15 cellular contexts compared by ENCODE assay signal in genomic region chr15:63999177-63999576, GRCh38. TPM values are rescaled to one million over a fixed set of nuclear protein-coding genes. Genes with fewer than 3 reads are reported as not detected.
DNase-seq lines count a peak whose midpoint lies in the region; ATAC-seq, FAIRE-seq and TF ChIP-seq lines count a peak whose summit lies in the region.
"Had no signal": no experiment of that assay in that cellular context is flagged by ENCODE, and none has a peak within 500 bp of the region (broad histone marks: within the 10 kb centered on the region; RNA-seq: fewer than 3 reads in every experiment).

No MANE protein-coding gene starts in this region.

- no peak for FAIRE-seq in pancreas (lab: Jason Lieb, UNC)
- FAIRE-seq: G401.6, TTC549 had no signal

- WGBS in pancreas, 2 donors: 23 to 65% methylated on average over 3 of the region's 3 CpGs

- peak overlapping the region; percentile 39 for H3K9ac ChIP-seq in NT2/D1 (ENCODE audit: insufficient read length, low read depth)

- H3K4me1 ChIP-seq in NT2/D1 (ENCODE audit: insufficient read depth, insufficient read length) (peaks cover 2% of the 10 kb centered on the region), pancreas (peaks cover 0 to 18% (median 0%) of the 10 kb centered on the region in 3 donors)

- intact Hi-C loops in Right ventricle myocardium superior (cut with DNase I): no loop called here
- intact Hi-C loops in pancreas (cut with DNase I): no loop called here
- intact Hi-C loops in posterior cingulate gyrus (cut with DNase I): no loop called here

- no peaks in the 10 kb centered on the region for H3K9me3 ChIP-seq in NT2/D1 (ENCODE audit: insufficient read depth, low read length)
- no peaks in the 10 kb centered on the region for H3K9me3 ChIP-seq in pancreas

- ATAC-seq in Right ventricle myocardium superior (ENCODE audit: poor library complexity): peak; percentile 21
- ATAC-seq in pancreas: peak in 3 of 4 donors; percentile 25 to 42 (median 33)

- no peak for TF ChIP-seq CTCF in pancreas (IDR thresholded peaks at IDR 0.05)

- H3K36me3 ChIP-seq in NT2/D1 (ENCODE audit: insufficient read depth, insufficient read length, low read length) (no peaks in the 10 kb centered on the region), pancreas (no peaks in the 10 kb centered on the region)

- no peak for TF ChIP-seq POLR2A in erythroblast (IDR thresholded peaks at IDR 0.05; ENCODE audit: low read length)

- H3K4me3 ChIP-seq in NT2/D1 (ENCODE audit: insufficient read length, low read depth) (no peak overlapping the region), pancreas (no peak overlapping the region)

- peak; percentile 26 for DNase-seq in GDM1 (lab: John Stamatoyannopoulos, UW)
- no peak for DNase-seq in NT2/D1 (ENCODE audit: low read depth, low spot score)
- DNase-seq in Right ventricle myocardium superior: no peak
- no peak for DNase-seq in pancreas
- no peak for DNase-seq in DMS114 treated with DMSO at 0.1 percent for 48 hours (lab: John Stamatoyannopoulos, UW; ENCODE audit: unreplicated experiment)
- no peak for DNase-seq in islet precursor cell
- DNase-seq in erythroblast (lab: John Stamatoyannopoulos, UW): no peak
- DNase-seq in posterior cingulate gyrus: no peak
- DNase-seq: activated naive CD4-positive, alpha-beta T cell treated with anti-CD3 and anti-CD28 coated beads for 36 hours; H7; NCI-H1092 treated with DMSO at 0.1 percent for 48 hours; RPMI8226; stimulated activated naive CD8-positive, alpha-beta T cell treated with anti-CD3 and anti-CD28 coated beads, Interleukin-15, amount 100 ng/mL, for 72 hours had no signal

- no peaks in the 10 kb centered on the region for H3K27me3 ChIP-seq in NT2/D1 (ENCODE audit: insufficient read depth, insufficient read length)
- no peaks in the 10 kb centered on the region for H3K27me3 ChIP-seq in pancreas

- H3K27ac ChIP-seq in pancreas: no peak overlapping the region

RNA-seq across cellular contexts. Expression of gene DAPK2, which starts 47.1 kb away (rescaled TPM):
- total RNA-seq in Right ventricle myocardium superior: 48.2 TPM
- 1 to 10 TPM; 2.1 to 8.0 (median 5.0) TPM for total RNA-seq in pancreas
- polyA plus RNA-seq in pancreas: 1 to 10 TPM; 4.9 to 6.0 TPM
